ENCODE assay signal across 8 cellular contexts in the genomic region with DNA sequence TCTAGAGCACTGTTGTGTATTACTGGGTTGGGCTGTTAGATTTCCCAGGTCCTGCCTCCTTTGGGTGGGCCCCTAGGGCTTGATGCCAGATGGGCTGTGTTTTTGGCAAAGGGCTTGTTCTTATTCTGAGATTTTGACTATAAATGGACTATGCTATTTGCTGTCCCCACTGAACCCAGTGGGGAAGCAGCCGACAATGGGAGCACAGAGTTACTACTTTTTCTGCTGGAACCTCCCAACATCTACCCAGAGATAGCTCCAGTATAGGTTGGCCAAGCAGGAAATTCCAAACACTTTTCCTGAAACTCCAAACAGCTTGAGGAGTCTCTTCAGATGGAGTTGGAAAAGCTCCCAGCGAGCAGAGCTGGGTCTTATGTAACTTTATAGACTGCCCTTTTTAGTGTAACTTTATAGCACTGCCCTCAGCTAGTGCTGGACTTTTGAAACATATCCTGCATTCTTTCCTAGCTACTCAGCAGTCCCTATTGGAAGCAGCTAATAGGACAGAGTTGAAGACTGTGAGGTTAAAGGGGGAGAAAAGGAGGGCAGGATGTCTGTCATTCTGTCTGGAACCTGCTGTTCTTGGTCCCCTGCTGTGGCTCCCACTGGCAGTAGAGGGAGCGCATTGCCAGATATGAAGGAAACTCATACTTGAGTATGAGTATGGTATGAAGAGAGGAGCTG. TPM values are rescaled to one million over a fixed set of nuclear protein-coding genes. Genes with fewer than 3 reads are reported as not detected.
DNase-seq lines count a peak whose midpoint lies in the region; ATAC-seq and TF ChIP-seq lines count a peak whose summit lies in the region.

No MANE protein-coding gene starts in this region.

- DNase-seq in AG09319 (ENCODE audit: extremely low read depth, low read depth) (peak; percentile 95), SK-N-SH (no peak), fibroblast of villous mesenchyme (ENCODE audit: low read depth) (peak; percentile 98), nucleus accumbens (lab: John Stamatoyannopoulos, UW) (no peak), NOMO-1 (lab: John Stamatoyannopoulos, UW; ENCODE audit: unreplicated experiment in 2 of 2) (no peak)

- H3K4me3 ChIP-seq in SK-N-SH (ENCODE audit: low read depth in 2 of 2, low read length in 1 of 2) = 0 out of 4 replicates have a peak overlapping the region, but pooled peaks of 1 of the 2 experiments have one; percentile 15
- H3K4me3 ChIP-seq in fibroblast of villous mesenchyme (ENCODE audit: low read depth, low read length) = no peak overlapping the region
- no peak overlapping the region for H3K4me3 ChIP-seq in parathyroid adenoma (ENCODE audit: low read depth, low read length)

- ATAC-seq in HG02870 (IDR thresholded peaks at IDR 0.05; ENCODE audit: unreplicated experiment) (no peak), GM18858 (IDR thresholded peaks at IDR 0.05; ENCODE audit: unreplicated experiment) (no peak)

- peak in 1 of 2 experiments; percentile 78; a peak in 2 of 4 replicates for TF ChIP-seq EP300 in SK-N-SH (IDR thresholded peaks at IDR 0.05; ENCODE audit: borderline replicate concordance in 1 of 2, low read depth in 1 of 2, low read length in 1 of 2)

- POLR2A ChIA-PET in SK-N-SH (lab: Yijun Ruan, JAX) = no interaction called here

- no peaks in the 10 kb centered on the region for H3K9me2 ChIP-seq in SK-N-SH

- TF ChIP-seq CTCF in AG09319 (IDR thresholded peaks at IDR 0.05; ENCODE audit: low read depth, low read length) (peak; percentile 29), SK-N-SH (IDR thresholded peaks at IDR 0.05) (peak; percentile 46), fibroblast of villous mesenchyme (IDR thresholded peaks at IDR 0.05; ENCODE audit: insufficient read depth, low read depth, low read length) (peak; percentile 40), parathyroid adenoma (IDR thresholded peaks at IDR 0.05) (peak; percentile 28)

- 21% methylated on average over 3 of the region's 3 CpGs for WGBS in SK-N-SH (ENCODE audit: low lambda C conversion rate)

- H3K9ac ChIP-seq in SK-N-SH = peak overlapping the region; percentile 26; the same call in 1 of the 2 replicates
- no peak overlapping the region for H3K9ac ChIP-seq in parathyroid adenoma

- H4K20me1 ChIP-seq in SK-N-SH (ENCODE audit: insufficient read depth) = no peaks in the 10 kb centered on the region

- peaks cover 43% of the 10 kb centered on the region for H3F3A ChIP-seq in SK-N-SH (replicated peaks; ENCODE audit: insufficient read depth)

- H3K79me2 ChIP-seq in SK-N-SH (ENCODE audit: insufficient read depth) (peaks cover 81% of the 10 kb centered on the region), parathyroid adenoma (peaks cover 5% of the 10 kb centered on the region)

- H3K27me3 ChIP-seq in SK-N-SH (ENCODE audit: insufficient read depth) = no peaks in the 10 kb centered on the region
- no peaks in the 10 kb centered on the region for H3K27me3 ChIP-seq in parathyroid adenoma (ENCODE audit: control insufficient read depth, insufficient read depth, low read length)

- peak overlapping the region; percentile 63 for H3K4me2 ChIP-seq in SK-N-SH
- peak overlapping the region; percentile 23 for H3K4me2 ChIP-seq in parathyroid adenoma (ENCODE audit: low read length)

- peak overlapping the region; percentile 85 to 89; a peak in 3 of 4 replicates for H3K27ac ChIP-seq in SK-N-SH (ENCODE audit: low read depth in 2 of 2, low read length in 1 of 2)
- peak overlapping the region; percentile 78 for H3K27ac ChIP-seq in parathyroid adenoma

- peaks cover 0 to 23% of the 10 kb centered on the region in 2 experiments; a peak in 2 of 4 replicates for H3K4me1 ChIP-seq in SK-N-SH (ENCODE audit: control insufficient read depth in 1 of 2, insufficient read depth in 2 of 2, low read depth in 1 of 2, low read length in 1 of 2)
- H3K4me1 ChIP-seq in parathyroid adenoma = peaks cover 11% of the 10 kb centered on the region

- CTCF ChIA-PET in SK-N-SH (lab: Yijun Ruan, JAX) = interaction anchor here (1.1 kb wide), 1 partner anchor 12 kb away, joined by 3 read pairs; no protein-coding TSS in a partner anchor

- H2AFZ ChIP-seq in SK-N-SH (ENCODE audit: low read depth) (peak overlapping the region; percentile 30; the same call in 1 of the 2 replicates), parathyroid adenoma (no peak overlapping the region)

- H3K36me3 ChIP-seq in SK-N-SH (replicated peaks in 1 of 2; ENCODE audit: control insufficient read depth in 1 of 2, insufficient read depth in 2 of 2, low read length in 1 of 2) = peaks cover 0 to 13% of the 10 kb centered on the region in 2 experiments
- no peaks in the 10 kb centered on the region for H3K36me3 ChIP-seq in parathyroid adenoma (ENCODE audit: control insufficient read depth, insufficient read depth, low read length)

- H3K9me3 ChIP-seq in SK-N-SH = no peaks in the 10 kb centered on the region
- H3K9me3 ChIP-seq in parathyroid adenoma (ENCODE audit: control insufficient read depth, low read length) = no peaks in the 10 kb centered on the region

- peak; percentile 6; the same call in 1 of the 2 replicates for TF ChIP-seq RAD21 in SK-N-SH (IDR thresholded peaks at IDR 0.05; ENCODE audit: low read length)

TF ChIP-seq in SK-N-SH, 30 proteins besides CTCF, POLR2A, EP300 and RAD21:
- TF ChIP-seq POLR2AphosphoS5 (IDR thresholded peaks at IDR 0.05; ENCODE audit: low read depth, low read length) (no peak), NFIC (IDR thresholded peaks at IDR 0.05; ENCODE audit: borderline replicate concordance) (peak; percentile 53), MEF2A (IDR thresholded peaks at IDR 0.05; ENCODE audit: borderline replicate concordance, low read depth) (peak; percentile 48; the same call in 1 of the 2 replicates), ELF1 (IDR thresholded peaks at IDR 0.05) (peak; percentile 11; the same call in 1 of the 2 replicates), NRF1 (IDR thresholded peaks at IDR 0.05; ENCODE audit: low read depth, low read length) (no peak), JUND (IDR thresholded peaks at IDR 0.05) (peak; percentile 71), FOXM1 (IDR thresholded peaks at IDR 0.05; ENCODE audit: low read depth) (no peak), FOSL2 (IDR thresholded peaks at IDR 0.05; ENCODE audit: borderline replicate concordance, low read depth) (peak; percentile 74), TEAD4 (IDR thresholded peaks at IDR 0.05; ENCODE audit: borderline replicate concordance, insufficient read depth) (peak; percentile 81), RXRA (IDR thresholded peaks at IDR 0.05; ENCODE audit: borderline replicate concordance, low read depth) (peak; percentile 93), TCF12 (IDR thresholded peaks at IDR 0.05) (peak; percentile 76)
- TF ChIP-seq, protein P1, sequence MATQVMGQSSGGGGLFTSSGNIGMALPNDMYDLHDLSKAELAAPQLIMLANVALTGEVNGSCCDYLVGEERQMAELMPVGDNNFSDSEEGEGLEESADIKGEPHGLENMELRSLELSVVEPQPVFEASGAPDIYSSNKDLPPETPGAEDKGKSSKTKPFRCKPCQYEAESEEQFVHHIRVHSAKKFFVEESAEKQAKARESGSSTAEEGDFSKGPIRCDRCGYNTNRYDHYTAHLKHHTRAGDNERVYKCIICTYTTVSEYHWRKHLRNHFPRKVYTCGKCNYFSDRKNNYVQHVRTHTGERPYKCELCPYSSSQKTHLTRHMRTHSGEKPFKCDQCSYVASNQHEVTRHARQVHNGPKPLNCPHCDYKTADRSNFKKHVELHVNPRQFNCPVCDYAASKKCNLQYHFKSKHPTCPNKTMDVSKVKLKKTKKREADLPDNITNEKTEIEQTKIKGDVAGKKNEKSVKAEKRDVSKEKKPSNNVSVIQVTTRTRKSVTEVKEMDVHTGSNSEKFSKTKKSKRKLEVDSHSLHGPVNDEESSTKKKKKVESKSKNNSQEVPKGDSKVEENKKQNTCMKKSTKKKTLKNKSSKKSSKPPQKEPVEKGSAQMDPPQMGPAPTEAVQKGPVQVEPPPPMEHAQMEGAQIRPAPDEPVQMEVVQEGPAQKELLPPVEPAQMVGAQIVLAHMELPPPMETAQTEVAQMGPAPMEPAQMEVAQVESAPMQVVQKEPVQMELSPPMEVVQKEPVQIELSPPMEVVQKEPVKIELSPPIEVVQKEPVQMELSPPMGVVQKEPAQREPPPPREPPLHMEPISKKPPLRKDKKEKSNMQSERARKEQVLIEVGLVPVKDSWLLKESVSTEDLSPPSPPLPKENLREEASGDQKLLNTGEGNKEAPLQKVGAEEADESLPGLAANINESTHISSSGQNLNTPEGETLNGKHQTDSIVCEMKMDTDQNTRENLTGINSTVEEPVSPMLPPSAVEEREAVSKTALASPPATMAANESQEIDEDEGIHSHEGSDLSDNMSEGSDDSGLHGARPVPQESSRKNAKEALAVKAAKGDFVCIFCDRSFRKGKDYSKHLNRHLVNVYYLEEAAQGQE (IDR thresholded peaks at IDR 0.05; ENCODE audit: low read depth, low read length) = no peak; the same call in none of the 2 replicates
- TF ChIP-seq, protein P2, sequence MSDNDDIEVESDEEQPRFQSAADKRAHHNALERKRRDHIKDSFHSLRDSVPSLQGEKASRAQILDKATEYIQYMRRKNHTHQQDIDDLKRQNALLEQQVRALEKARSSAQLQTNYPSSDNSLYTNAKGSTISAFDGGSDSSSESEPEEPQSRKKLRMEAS (IDR thresholded peaks at IDR 0.05; ENCODE audit: low read depth) = peak; percentile 45
- TF ChIP-seq, protein P3, sequence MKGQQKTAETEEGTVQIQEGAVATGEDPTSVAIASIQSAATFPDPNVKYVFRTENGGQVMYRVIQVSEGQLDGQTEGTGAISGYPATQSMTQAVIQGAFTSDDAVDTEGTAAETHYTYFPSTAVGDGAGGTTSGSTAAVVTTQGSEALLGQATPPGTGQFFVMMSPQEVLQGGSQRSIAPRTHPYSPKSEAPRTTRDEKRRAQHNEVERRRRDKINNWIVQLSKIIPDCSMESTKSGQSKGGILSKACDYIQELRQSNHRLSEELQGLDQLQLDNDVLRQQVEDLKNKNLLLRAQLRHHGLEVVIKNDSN (IDR thresholded peaks at IDR 0.05; ENCODE audit: borderline replicate concordance, low read depth) = no peak
- TF ChIP-seq, protein P4, sequence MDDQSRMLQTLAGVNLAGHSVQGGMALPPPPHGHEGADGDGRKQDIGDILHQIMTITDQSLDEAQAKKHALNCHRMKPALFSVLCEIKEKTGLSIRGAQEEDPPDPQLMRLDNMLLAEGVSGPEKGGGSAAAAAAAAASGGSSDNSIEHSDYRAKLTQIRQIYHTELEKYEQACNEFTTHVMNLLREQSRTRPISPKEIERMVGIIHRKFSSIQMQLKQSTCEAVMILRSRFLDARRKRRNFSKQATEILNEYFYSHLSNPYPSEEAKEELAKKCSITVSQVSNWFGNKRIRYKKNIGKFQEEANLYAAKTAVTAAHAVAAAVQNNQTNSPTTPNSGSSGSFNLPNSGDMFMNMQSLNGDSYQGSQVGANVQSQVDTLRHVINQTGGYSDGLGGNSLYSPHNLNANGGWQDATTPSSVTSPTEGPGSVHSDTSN (IDR thresholded peaks at IDR 0.05) = peak; percentile 74

RNA-seq across cellular contexts. Expression of a gene that starts 21.0 kb away (rescaled TPM):
- 14.5 and 15.0 TPM in 2 replicates for polyA plus RNA-seq in SK-N-SH (2012; rRNA removed)
- 5.9 and 10.2 TPM in 2 replicates for polyA plus RNA-seq in SK-N-SH (2012; cell fraction: cytosol; rRNA removed)
- 42.3 and 43.3 TPM in 2 replicates for polyA plus RNA-seq in SK-N-SH (2012; cell fraction: nucleus; rRNA removed)
- total RNA-seq in fibroblast of villous mesenchyme = 24.2 and 33.2 TPM in 2 replicates

Comparison
In these comparisons a context has a peak if more than half of its experiments do, and no peak if none do; other contexts are left out.
1. DNase-seq: peak in AG09319 (single experiment) and fibroblast of villous mesenchyme (single experiment); none in SK-N-SH (single experiment), nucleus accumbens (0 of 56) and NOMO-1 (0 of 2).
2. Peak in every context shown above with its lines, with median percentiles within 50 percentile points of each other: CTCF ChIP-seq.